In the genomic region with DNA sequence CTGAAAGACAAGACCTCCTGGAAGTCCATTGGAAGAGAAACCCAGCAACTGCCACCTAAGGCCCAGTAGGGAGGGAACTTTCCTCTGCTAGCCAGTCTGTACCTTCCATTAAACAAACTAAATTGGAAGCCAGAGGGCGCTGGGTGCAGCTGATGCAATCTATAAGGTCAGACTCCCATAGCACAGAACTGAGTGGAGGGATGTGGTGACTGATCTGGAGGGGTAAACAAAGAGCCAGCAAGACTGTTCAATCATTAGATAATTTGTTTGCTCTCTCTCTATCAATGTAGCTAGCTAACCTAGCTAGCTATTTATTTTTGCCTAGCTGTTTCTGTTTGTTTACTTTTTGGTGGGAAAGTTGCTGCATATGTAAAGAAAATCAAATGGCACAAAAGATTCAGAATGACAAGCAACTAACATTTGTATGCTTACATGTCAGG, we compare ENCODE assay signal across 8 cellular contexts.
A peak's percentile ranks its signal among the peaks of the same experiment; 100 is the strongest.
DNase-seq lines count a peak whose midpoint lies in the region; ATAC-seq and TF ChIP-seq lines count a peak whose summit lies in the region.

No MANE protein-coding gene starts in this region.

- peaks cover 23% of the 10 kb centered on the region for H3K4me1 Mint-ChIP-seq in MCF 10A (ENCODE audit: insufficient read depth, unreplicated experiment)

- intact Hi-C loops in MCF 10A (cut with micrococcal nuclease), result loop anchor here (10.0 kb wide), 4 partner anchors 108 to 668 kb away; no protein-coding TSS in a partner anchor

- peak; percentile 65 for ATAC-seq in HG03575 (IDR thresholded peaks at IDR 0.05; ENCODE audit: extremely low read depth, insufficient number of reproducible peaks, low FRiP score, unreplicated experiment)
- ATAC-seq in GM18870 (IDR thresholded peaks at IDR 0.05; ENCODE audit: unreplicated experiment), result no peak

- no peaks in the 10 kb centered on the region for H3K36me3 Mint-ChIP-seq in MCF 10A (ENCODE audit: insufficient read depth, unreplicated experiment)

- H3K27me3 Mint-ChIP-seq in MCF 10A (ENCODE audit: insufficient read depth, unreplicated experiment), result no peaks in the 10 kb centered on the region

- DNase-seq in 8988T (peak; percentile 40), SHP77 treated with DMSO at 0.1 percent for 48 hours (lab: John Stamatoyannopoulos, UW) (peak; percentile 68), MCF 10A (ENCODE audit: unreplicated experiment) (peak; percentile 75), medulla oblongata (ENCODE audit: extremely low spot score) (peak; percentile 5), cerebellar nuclear complex (lab: John Stamatoyannopoulos, UW) (no peak)

- CTCF ChIA-PET in MCF 10A (lab: Yijun Ruan, JAX), result interaction anchor here (0.6 to 7.2 kb wide), 28 partner anchors 8 to 1162 kb away, joined by 3 to 81 read pairs (median 3); a partner anchor contains a TSS

- H3K27ac Mint-ChIP-seq in MCF 10A (ENCODE audit: low read depth, unreplicated experiment), result no peak overlapping the region

- POLR2A ChIA-PET in MCF 10A (lab: Yijun Ruan, JAX), result interaction anchor here (0.7 to 1.2 kb wide), 2 partner anchors 403 to 972 kb away, joined by 3 to 4 read pairs; no protein-coding TSS in a partner anchor

- H3K9me3 Mint-ChIP-seq in MCF 10A (ENCODE audit: unreplicated experiment), result no peaks in the 10 kb centered on the region

- TF ChIP-seq CTCF in GM12872 (IDR thresholded peaks at IDR 0.05; ENCODE audit: insufficient read depth, low read depth, low read length) (peak; percentile 43; the same call in 2 of the 3 replicates), MCF 10A (IDR thresholded peaks at IDR 0.05; ENCODE audit: unreplicated experiment) (peak; percentile 36)

- BruUV-seq in MCF 10A (replicated peaks; lab: Mats Ljungman, UMichigan), result no TSS peak

- H3K4me3 Mint-ChIP-seq in MCF 10A (ENCODE audit: unreplicated experiment), result no peak overlapping the region

Comparison
In these comparisons a context has a peak if more than half of its experiments do, and no peak if none do; other contexts are left out.
1. DNase-seq: peak in 8988T (single experiment), SHP77 treated with DMSO at 0.1 percent for 48 hours (single experiment), MCF 10A (single experiment) and medulla oblongata (single experiment); none in cerebellar nuclear complex (0 of 2).